ENCODE assay signal across 8 cellular contexts in genomic region chr4:82739292-82740190, GRCh38. TPM values are rescaled to one million over a fixed set of nuclear protein-coding genes. Genes with fewer than 3 reads are reported as not detected.
DNase-seq lines count a peak whose midpoint lies in the region; ATAC-seq and TF ChIP-seq lines count a peak whose summit lies in the region.

No MANE protein-coding gene starts in this region.

- H3K27ac ChIP-seq in VCaP, result no peak overlapping the region

- intact Hi-C loops in left colon (cut with DNase I, micrococcal nuclease), result loop anchor here in 1 of 2 donors (10.0 kb wide), 1 partner anchor 275 kb away; no protein-coding TSS in a partner anchor

- no peak for TF ChIP-seq EP300 in Ishikawa (IDR thresholded peaks at IDR 0.05; ENCODE audit: borderline replicate concordance)

- peak; percentile 51 for DNase-seq in EH (ENCODE audit: low read depth)
- peak; percentile 70 to 78 for DNase-seq in cardiac fibroblast (ENCODE audit: low read depth in 2 of 2)
- peak; percentile 32 to 85 for DNase-seq in left colon
- peak; percentile 26 to 64 for DNase-seq in stimulated activated CD4-positive, alpha-beta T cell treated with anti-CD3 and anti-CD28 coated beads, Interleukin-4, amount 100 ng/mL, for 4 hours
- DNase-seq in DMS79 (lab: John Stamatoyannopoulos, UW), result no peak

- H3K4me3 ChIP-seq in cardiac fibroblast (replicated peaks in 1 of 2; ENCODE audit: low read depth in 2 of 2, low read length in 2 of 2), result no peak overlapping the region

- TF ChIP-seq CTCF in VCaP (conservative IDR thresholded peaks at IDR 0.05) (peak; percentile 94), cardiac fibroblast (IDR thresholded peaks at IDR 0.05; ENCODE audit: low read depth, low read length) (peak; percentile 99)

- peak; percentile 99 for ATAC-seq in GM21576 (IDR thresholded peaks at IDR 0.05; ENCODE audit: unreplicated experiment)
- peak; percentile 100 for ATAC-seq in left colon

- TF ChIP-seq RAD21 in Ishikawa (IDR thresholded peaks at IDR 0.05; ENCODE audit: low read depth), result peak; percentile 65

TF ChIP-seq in Ishikawa, 13 proteins besides CTCF, POLR2A, EP300 and RAD21:
- no peak for TF ChIP-seq REST (IDR thresholded peaks at IDR 0.05; ENCODE audit: low read depth)
- TF ChIP-seq CEBPB (IDR thresholded peaks at IDR 0.05), result no peak
- TF ChIP-seq EGR1 (IDR thresholded peaks at IDR 0.05), result no peak
TF ChIP-seq in Ishikawa: peak in this region for 0.

RNA-seq across cellular contexts. Expression of gene SCD5, which starts 59.1 kb away (rescaled TPM):
- 1 to 10 TPM in 1 of 2 donors, under 1 TPM in 1; 0.98 to 3.2 TPM for total RNA-seq in left colon
